ENCODE assay signal across 13 cellular contexts in genomic region chr1:48674641-48675040, GRCh38.
DNase-seq lines count a peak whose midpoint lies in the region; ATAC-seq and TF ChIP-seq lines count a peak whose summit lies in the region.
"Had no signal": no experiment of that assay in that cellular context is flagged by ENCODE, and none has a peak within 500 bp of the region (broad histone marks: within the 10 kb centered on the region; RNA-seq: fewer than 3 reads in every experiment).

No MANE protein-coding gene starts in this region.

- H3K4me3 ChIP-seq in HFF-Myc (replicated peaks; ENCODE audit: low read depth, low read length), result no peak overlapping the region
- H3K4me3 ChIP-seq: BLaER1, upper lobe of left lung had no signal

- ATAC-seq in GM18517 (IDR thresholded peaks at IDR 0.05; ENCODE audit: unreplicated experiment), result no peak

- DNase-seq in AG08395 (ENCODE audit: low spot score) (peak; percentile 67), HFF-Myc (ENCODE audit: extremely low read depth, low read depth) (peak; percentile 17), T1000 (lab: John Stamatoyannopoulos, UW) (peak; percentile 24), glomerular visceral epithelial cell (ENCODE audit: extremely low spot score) (peak; percentile 49), NCI-H1105 (lab: John Stamatoyannopoulos, UW) (no peak), pons (ENCODE audit: low spot score) (no peak), NCI-H1048 (lab: John Stamatoyannopoulos, UW) (no peak)
- DNase-seq: activated CD8-positive, alpha-beta memory T cell treated with anti-CD3 and anti-CD28 coated beads, Interleukin-2, amount 50 U/mL, for 48 hours; aorta; small intestine; upper lobe of left lung had no signal

- no peak for TF ChIP-seq CTCF in HFF-Myc (IDR thresholded peaks at IDR 0.05; ENCODE audit: low read depth, low read length, missing control alignments)

Comparison
In these comparisons a context has a peak if more than half of its experiments do, and no peak if none do; other contexts are left out.
1. DNase-seq: peak in AG08395 (single experiment), HFF-Myc (single experiment), T1000 (single experiment) and glomerular visceral epithelial cell (single experiment); none in NCI-H1105 (single experiment), pons (single experiment) and NCI-H1048 (single experiment).